Comparison of ENCODE assay signal across 13 cellular contexts in the genomic region with DNA sequence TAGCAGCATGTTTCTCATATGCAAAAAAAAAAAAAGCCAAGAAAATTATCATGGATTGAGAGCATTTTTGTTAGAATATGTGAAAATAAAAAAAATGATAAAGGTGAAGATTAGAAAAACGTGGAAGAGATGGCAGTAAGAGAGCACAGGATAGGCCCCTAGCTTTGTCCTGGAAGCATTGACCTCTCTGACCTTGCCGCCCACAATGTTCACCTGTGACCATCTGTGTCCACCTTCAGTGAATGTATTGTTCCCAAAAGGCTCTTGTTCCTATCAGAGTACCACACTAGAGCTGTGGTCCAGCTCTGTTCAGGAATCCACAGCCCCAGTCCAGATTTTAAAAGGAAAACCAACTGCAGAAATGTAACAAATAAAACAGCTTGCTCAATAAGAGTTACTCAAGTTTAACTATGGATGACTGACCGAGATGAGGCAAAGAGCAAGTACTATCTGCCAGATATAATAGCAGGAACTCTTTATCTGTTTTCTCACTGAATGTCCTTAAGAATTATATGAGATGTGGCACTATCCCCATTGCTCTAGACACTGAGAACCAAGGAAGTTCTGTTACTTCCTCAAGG.
A peak's percentile ranks its signal among the peaks of the same experiment; 100 is the strongest.
DNase-seq lines count a peak whose midpoint lies in the region; ATAC-seq, FAIRE-seq and TF ChIP-seq lines count a peak whose summit lies in the region.
"Had no signal": no experiment of that assay in that cellular context is flagged by ENCODE, and none has a peak within 500 bp of the region (broad histone marks: within the 10 kb centered on the region; RNA-seq: fewer than 3 reads in every experiment).

No MANE protein-coding gene starts in this region.

- no peak for FAIRE-seq in astrocyte (lab: Jason Lieb, UNC)

- H3K27me3 ChIP-seq in astrocyte (ENCODE audit: insufficient read depth, low read length) (no peaks in the 10 kb centered on the region), parathyroid adenoma (ENCODE audit: control insufficient read depth, insufficient read depth, low read length) (no peaks in the 10 kb centered on the region), body of pancreas (no peaks in the 10 kb centered on the region)

- H3K9me3 ChIP-seq in astrocyte (ENCODE audit: insufficient read depth, low read depth, low read length) (no peaks in the 10 kb centered on the region), parathyroid adenoma (ENCODE audit: control insufficient read depth, low read length) (no peaks in the 10 kb centered on the region), body of pancreas (no peaks in the 10 kb centered on the region)

- ATAC-seq in GM21529 (IDR thresholded peaks at IDR 0.05; ENCODE audit: unreplicated experiment) (no peak), body of pancreas (no peak)

- no peaks in the 10 kb centered on the region for H3K79me2 ChIP-seq in astrocyte (ENCODE audit: insufficient read depth, low read length)
- H3K79me2 ChIP-seq in parathyroid adenoma = no peaks in the 10 kb centered on the region

- H3K27me3 Mint-ChIP-seq in HFFc6 (ENCODE audit: insufficient read depth) (peaks cover 2% of the 10 kb centered on the region; the same call in 1 of the 2 replicates), astrocyte (ENCODE audit: low read depth, unreplicated experiment) (no peaks in the 10 kb centered on the region)

- H2AFZ ChIP-seq in astrocyte (ENCODE audit: low read depth, low read length) = no peak overlapping the region
- H2AFZ ChIP-seq in parathyroid adenoma = peak overlapping the region; percentile 20

- H3K4me2 ChIP-seq in astrocyte (ENCODE audit: low read length) (no peak overlapping the region), parathyroid adenoma (ENCODE audit: low read length) (no peak overlapping the region)

- no peaks in the 10 kb centered on the region for H4K20me1 ChIP-seq in astrocyte (ENCODE audit: insufficient read depth, low read length)

- TF ChIP-seq POLR2A in body of pancreas (IDR thresholded peaks at IDR 0.05) = no peak

- H3K9ac ChIP-seq in astrocyte (ENCODE audit: low read length) (no peak overlapping the region), parathyroid adenoma (no peak overlapping the region)

- H3K4me3 ChIP-seq in astrocyte (ENCODE audit: insufficient read depth, low read depth, low read length) (no peak overlapping the region), fibroblast of mammary gland (ENCODE audit: control insufficient read depth, low read depth, low read length) (no peak overlapping the region), parathyroid adenoma (ENCODE audit: low read depth, low read length) (no peak overlapping the region), body of pancreas (no peak overlapping the region)

- H3K27ac ChIP-seq in astrocyte (ENCODE audit: low read depth, low read length) = peak overlapping the region; percentile 99
- H3K27ac ChIP-seq in parathyroid adenoma = peak overlapping the region; percentile 98
- H3K27ac ChIP-seq in substantia nigra (ENCODE audit: low read depth, low read length, poor library complexity, severe bottlenecking) = no peak overlapping the region
- no peak overlapping the region for H3K27ac ChIP-seq in body of pancreas

- WGBS in body of pancreas, 2 donors = 67 to 76% methylated on average over 3 of the region's 3 CpGs

- DNase-seq in HFFc6 (no peak), astrocyte (ENCODE audit: low read depth) (no peak), fibroblast of mammary gland (ENCODE audit: low read depth) (peak; percentile 39), substantia nigra (lab: John Stamatoyannopoulos, UW) (no peak), body of pancreas (no peak), H4 (ENCODE audit: low spot score) (no peak)
- DNase-seq: CD8-positive, alpha-beta memory T cell; DMS 273 treated with DMSO at 0.1 percent for 48 hours; NCI-H1092; NCI-H1694; NCI-H69 had no signal

- peaks cover 19% of the 10 kb centered on the region; the same call in 1 of the 2 replicates for H3K36me3 Mint-ChIP-seq in HFFc6 (ENCODE audit: low read depth)
- H3K36me3 Mint-ChIP-seq in astrocyte (ENCODE audit: low read depth, unreplicated experiment) = no peaks in the 10 kb centered on the region

- H3K36me3 ChIP-seq in astrocyte (ENCODE audit: insufficient read depth, low read length) (no peaks in the 10 kb centered on the region), parathyroid adenoma (ENCODE audit: control insufficient read depth, insufficient read depth, low read length) (no peaks in the 10 kb centered on the region), body of pancreas (replicated peaks in 1 of 2; ENCODE audit: insufficient read depth in 1 of 2, low read depth in 2 of 2) (no peaks in the 10 kb centered on the region)

- intact Hi-C loops in body of pancreas (cut with DNase I) = no loop called here

- 0 out of 2 replicates have a peak, but pooled peaks cover 3% of the 10 kb centered on the region for H3K9me3 Mint-ChIP-seq in HFFc6
- no peaks in the 10 kb centered on the region for H3K9me3 Mint-ChIP-seq in astrocyte (ENCODE audit: unreplicated experiment)
- H3K9me3 Mint-ChIP-seq: CD8-positive, alpha-beta memory T cell had no signal

- TF ChIP-seq CTCF in HFFc6 (IDR thresholded peaks at IDR 0.05) (no peak), astrocyte (IDR thresholded peaks at IDR 0.05; ENCODE audit: insufficient read depth, low read depth, low read length) (no peak), fibroblast of mammary gland (conservative IDR thresholded peaks at IDR 0.05; ENCODE audit: control insufficient read depth, insufficient read depth, low read depth, low read length) (no peak), parathyroid adenoma (IDR thresholded peaks at IDR 0.05) (no peak), body of pancreas (IDR thresholded peaks at IDR 0.05) (no peak)

- peaks cover 34% of the 10 kb centered on the region for H3K4me1 ChIP-seq in astrocyte (ENCODE audit: insufficient read depth, low read length)
- peaks cover 40% of the 10 kb centered on the region for H3K4me1 ChIP-seq in parathyroid adenoma
- no peaks in the 10 kb centered on the region for H3K4me1 ChIP-seq in body of pancreas

- peaks cover 57% of the 10 kb centered on the region for H3K4me1 Mint-ChIP-seq in HFFc6 (ENCODE audit: low read depth)
- H3K4me1 Mint-ChIP-seq in astrocyte (ENCODE audit: low read depth, unreplicated experiment) = peaks cover 38% of the 10 kb centered on the region
- H3K4me1 Mint-ChIP-seq: CD8-positive, alpha-beta memory T cell had no signal

- H3K27ac Mint-ChIP-seq in HFFc6 (peak overlapping the region; percentile 73), astrocyte (ENCODE audit: unreplicated experiment) (no peak overlapping the region)
- H3K27ac Mint-ChIP-seq: CD8-positive, alpha-beta memory T cell had no signal

- H3K4me3 Mint-ChIP-seq in HFFc6 = no peak overlapping the region
- H3K4me3 Mint-ChIP-seq in astrocyte (ENCODE audit: unreplicated experiment) = no peak overlapping the region
- H3K4me3 Mint-ChIP-seq: CD8-positive, alpha-beta memory T cell had no signal

Comparison
In these comparisons a context has a peak if more than half of its experiments do, and no peak if none do; other contexts are left out.
1. H3K27ac ChIP-seq: peak in astrocyte (single experiment) and parathyroid adenoma (single experiment); none in substantia nigra (single experiment) and body of pancreas (0 of 4).